1 cellular context compared by ENCODE assay signal in the genomic region with DNA sequence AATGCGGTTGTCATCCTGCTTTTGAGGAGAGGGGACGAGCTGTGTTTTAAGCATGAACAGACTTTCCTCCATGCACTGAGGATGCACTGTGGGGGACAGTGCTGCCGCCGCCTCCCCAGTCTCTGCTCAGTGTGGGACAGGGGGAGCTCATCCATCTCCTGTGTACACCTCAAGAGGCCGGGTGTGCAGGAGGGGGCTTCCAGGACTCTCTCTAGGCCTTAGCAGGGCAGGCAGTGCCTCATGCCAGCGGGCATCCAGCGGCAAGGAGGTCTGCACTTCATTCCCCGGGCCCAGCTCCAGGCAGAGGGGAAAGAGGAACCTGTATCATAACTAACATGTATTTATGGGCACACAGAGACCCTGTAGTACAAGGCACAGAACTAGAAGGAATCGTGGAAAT.
TF ChIP-seq lines count a peak whose summit lies in the region.

No MANE protein-coding gene starts in this region.

TF ChIP-seq in IMR-90, 13 proteins besides CTCF, POLR2A, EP300 and RAD21:
- TF ChIP-seq SMC3 (IDR thresholded peaks at IDR 0.05; ENCODE audit: low read depth, low read length) (no peak), CHD1 (IDR thresholded peaks at IDR 0.05; ENCODE audit: low read depth, low read length) (no peak), MAFK (IDR thresholded peaks at IDR 0.05; ENCODE audit: low read depth, low read length) (no peak), FOS (IDR thresholded peaks at IDR 0.05; ENCODE audit: low read depth, low read length) (no peak), BHLHE40 (IDR thresholded peaks at IDR 0.05; ENCODE audit: low read depth, low read length) (no peak), RCOR1 (IDR thresholded peaks at IDR 0.05; ENCODE audit: insufficient replicate concordance, low read length) (no peak), NFE2L2 (IDR thresholded peaks at IDR 0.05; ENCODE audit: low read depth, low read length) (no peak), MXI1 (IDR thresholded peaks at IDR 0.05; ENCODE audit: borderline replicate concordance, low read depth, low read length) (no peak), RFX5 (IDR thresholded peaks at IDR 0.05; ENCODE audit: low read depth, low read length) (no peak), ELK1 (IDR thresholded peaks at IDR 0.05; ENCODE audit: borderline replicate concordance, low read depth, low read length) (no peak), MAZ (IDR thresholded peaks at IDR 0.05; ENCODE audit: borderline replicate concordance, low read depth, low read length) (no peak), CEBPB (IDR thresholded peaks at IDR 0.05; ENCODE audit: low read depth, low read length) (no peak)
- TF ChIP-seq, protein P1, sequence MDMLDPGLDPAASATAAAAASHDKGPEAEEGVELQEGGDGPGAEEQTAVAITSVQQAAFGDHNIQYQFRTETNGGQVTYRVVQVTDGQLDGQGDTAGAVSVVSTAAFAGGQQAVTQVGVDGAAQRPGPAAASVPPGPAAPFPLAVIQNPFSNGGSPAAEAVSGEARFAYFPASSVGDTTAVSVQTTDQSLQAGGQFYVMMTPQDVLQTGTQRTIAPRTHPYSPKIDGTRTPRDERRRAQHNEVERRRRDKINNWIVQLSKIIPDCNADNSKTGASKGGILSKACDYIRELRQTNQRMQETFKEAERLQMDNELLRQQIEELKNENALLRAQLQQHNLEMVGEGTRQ (IDR thresholded peaks at IDR 0.05; ENCODE audit: low read depth, low read length): no peak
